ENCODE assay signal across 18 cellular contexts in the genomic region with DNA sequence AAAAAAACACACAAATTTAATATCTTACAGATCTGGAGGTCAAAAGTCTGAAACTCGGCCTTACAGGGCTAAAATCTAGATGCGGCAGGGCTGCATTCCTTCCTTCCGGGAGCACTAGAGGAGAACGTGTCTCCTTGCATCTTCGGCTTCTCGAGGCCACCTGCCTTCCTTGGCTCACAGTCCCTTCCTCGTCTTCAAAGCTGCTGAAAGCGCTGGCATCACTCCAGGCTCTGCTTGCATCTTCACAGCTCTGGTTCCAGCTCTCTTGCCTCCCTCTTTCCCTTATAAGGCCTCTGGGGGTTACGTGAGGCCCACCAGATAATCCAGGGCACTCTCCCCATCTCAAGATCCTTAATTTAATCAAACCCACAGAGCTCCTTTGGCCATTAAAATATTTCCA. TPM values are rescaled to one million over a fixed set of nuclear protein-coding genes. Genes with fewer than 3 reads are reported as not detected.
DNase-seq lines count a peak whose midpoint lies in the region; ATAC-seq, FAIRE-seq and TF ChIP-seq lines count a peak whose summit lies in the region.
"Had no signal": no experiment of that assay in that cellular context is flagged by ENCODE, and none has a peak within 500 bp of the region (broad histone marks: within the 10 kb centered on the region; RNA-seq: fewer than 3 reads in every experiment).

No MANE protein-coding gene starts in this region.

- CTCF ChIA-PET in A673 (lab: Charles Lee): interaction anchor here (0.9 to 1.2 kb wide), 2 partner anchors 9 to 30 kb away, joined by 3 to 9 read pairs; no protein-coding TSS in a partner anchor
- CTCF ChIA-PET in CD8-positive, alpha-beta T cell (lab: Charles Lee): interaction anchor here (1.1 to 3.0 kb wide), 4 partner anchors 9 to 39 kb away, joined by 3 to 20 read pairs (median 6); no protein-coding TSS in a partner anchor

- H3K27me3 ChIP-seq in A673 (replicated peaks; ENCODE audit: insufficient read depth, low read depth, low read length, poor library complexity) (no peaks in the 10 kb centered on the region), small intestine (ENCODE audit: control insufficient read depth in 2 of 2, insufficient read depth in 2 of 2, low read length in 2 of 2) (no peaks in the 10 kb centered on the region)
- no peaks in the 10 kb centered on the region for H3K27me3 ChIP-seq in CD8-positive, alpha-beta T cell (ENCODE audit: insufficient read depth, low read length)
- H3K27me3 ChIP-seq: SJCRH30 had no signal

- 68 to 73% (median 73%) methylated on average over 9 of the region's 9 CpGs for WGBS in small intestine, 3 donors

- H3K4me1 ChIP-seq in A673 (ENCODE audit: insufficient read depth, low read length, poor library complexity, severe bottlenecking) (peaks cover 40% of the 10 kb centered on the region), small intestine (ENCODE audit: control insufficient read depth in 2 of 2, insufficient read depth in 1 of 2, low read depth in 1 of 2, low read length in 1 of 2) (no peaks in the 10 kb centered on the region)
- peaks cover 49% of the 10 kb centered on the region for H3K4me1 ChIP-seq in CD8-positive, alpha-beta T cell (ENCODE audit: insufficient read depth, low read length)
- H3K4me1 ChIP-seq: SJCRH30 had no signal

- no peak for ATAC-seq in CD8-positive, alpha-beta T cell
- no peak for ATAC-seq in T-helper 17 cell
- no peak for ATAC-seq in left ventricle myocardium superior
- ATAC-seq: activated T-helper 17 cell treated with anti-CD3 and anti-CD28 coated beads, Interleukin-2, amount 50 U/mL, for 72 hours; left colon had no signal

- DNase-seq in A673 (ENCODE audit: low spot score) (peak; percentile 63), T-helper 17 cell (no peak), immature natural killer cell (no peak), NK-92 (lab: John Stamatoyannopoulos, UW; ENCODE audit: unreplicated experiment) (no peak), small intestine (no peak), left ventricle myocardium superior (no peak)
- DNase-seq in CD8-positive, alpha-beta T cell: no peak
- DNase-seq in activated T-cell treated with anti-CD3 and anti-CD28 coated beads, Interleukin-2, amount 50 U/mL, for 1 hour: no peak
- DNase-seq: activated CD4-positive, alpha-beta T cell treated with anti-CD3 and anti-CD28 coated beads, Interleukin-2, amount 50 U/mL, for 4 hours; DMS153; endodermal cell; left colon; NCI-H1092; SJCRH30 had no signal

- H3K27me3 Mint-ChIP-seq in CD8-positive, alpha-beta T cell (ENCODE audit: low read depth): no peaks in the 10 kb centered on the region
- H3K27me3 Mint-ChIP-seq in T-helper 17 cell (no peaks in the 10 kb centered on the region), immature natural killer cell (ENCODE audit: low read depth in 3 of 3) (peaks cover 4 to 11% (median 7%) of the 10 kb centered on the region in 3 donors)
- H3K27me3 Mint-ChIP-seq: activated T-helper 17 cell treated with anti-CD3 and anti-CD28 coated beads, Interleukin-2, amount 50 U/mL, for 72 hours; progenitor cell of endocrine pancreas had no signal

- H3K4me3 Mint-ChIP-seq in CD8-positive, alpha-beta T cell: no peak overlapping the region
- no peak overlapping the region for H3K4me3 Mint-ChIP-seq in T-helper 17 cell
- H3K4me3 Mint-ChIP-seq in immature natural killer cell: peak overlapping the region in 1 of 5 donors; percentile 10
- H3K4me3 Mint-ChIP-seq: endodermal cell had no signal

- H3K9me3 Mint-ChIP-seq in CD8-positive, alpha-beta T cell: no peaks in the 10 kb centered on the region
- no peaks in the 10 kb centered on the region for H3K9me3 Mint-ChIP-seq in immature natural killer cell
- H3K9me3 Mint-ChIP-seq: activated T-helper 17 cell treated with anti-CD3 and anti-CD28 coated beads, Interleukin-2, amount 50 U/mL, for 72 hours; endodermal cell had no signal

- TF ChIP-seq CTCF in A673 (conservative IDR thresholded peaks at IDR 0.05; ENCODE audit: low read depth, low read length): no peak
- TF ChIP-seq CTCF in CD8-positive, alpha-beta T cell (IDR thresholded peaks at IDR 0.05): no peak

- H3K36me3 ChIP-seq in A673 (ENCODE audit: insufficient read depth, low read length, poor library complexity, severe bottlenecking) (peaks cover 16% of the 10 kb centered on the region), small intestine (ENCODE audit: control insufficient read depth in 2 of 2, insufficient read depth in 2 of 2, low read length in 2 of 2) (no peaks in the 10 kb centered on the region)
- H3K36me3 ChIP-seq in CD8-positive, alpha-beta T cell (ENCODE audit: insufficient read depth, low read length): peaks cover 5% of the 10 kb centered on the region
- H3K36me3 ChIP-seq: SJCRH30 had no signal

- BruUV-seq in A673 (replicated peaks; lab: Mats Ljungman, UMichigan): no TSS peak

- H3K4me3 ChIP-seq in A673 (ENCODE audit: low read depth, low read length, poor library complexity, severe bottlenecking) (no peak overlapping the region), small intestine (ENCODE audit: low read depth in 1 of 2, low read length in 2 of 2) (no peak overlapping the region)
- H3K4me3 ChIP-seq in CD8-positive, alpha-beta T cell (ENCODE audit: low read depth, low read length): no peak overlapping the region
- H3K4me3 ChIP-seq: SJCRH30 had no signal

- H3K27ac Mint-ChIP-seq in CD8-positive, alpha-beta T cell: peak overlapping the region; percentile 45
- H3K27ac Mint-ChIP-seq in T-helper 17 cell (peak overlapping the region; percentile 96), immature natural killer cell (peak overlapping the region; percentile 82 to 100 (median 92))
- H3K27ac Mint-ChIP-seq: endodermal cell, progenitor cell of endocrine pancreas had no signal

- no peaks in the 10 kb centered on the region for H3K9me3 ChIP-seq in A673 (ENCODE audit: low read depth, low read length, poor library complexity, severe bottlenecking)
- no peaks in the 10 kb centered on the region for H3K9me3 ChIP-seq in CD8-positive, alpha-beta T cell (ENCODE audit: low read length)
- H3K9me3 ChIP-seq in T-helper 17 cell (ENCODE audit: control insufficient read depth, low read length, poor library complexity, severe bottlenecking): no peaks in the 10 kb centered on the region
- H3K9me3 ChIP-seq in small intestine (ENCODE audit: control insufficient read depth, low read depth): no peaks in the 10 kb centered on the region
- H3K9me3 ChIP-seq: SJCRH30 had no signal

- H3K36me3 Mint-ChIP-seq in CD8-positive, alpha-beta T cell: peaks cover 18% of the 10 kb centered on the region
- peaks cover 3% of the 10 kb centered on the region for H3K36me3 Mint-ChIP-seq in T-helper 17 cell (ENCODE audit: low read depth)
- peaks cover 0 to 4% (median 3%) of the 10 kb centered on the region in 3 donors for H3K36me3 Mint-ChIP-seq in immature natural killer cell

- intact Hi-C loops in A673 (cut with micrococcal nuclease; ENCODE audit: unreplicated experiment) (no loop called here), left ventricle myocardium superior (cut with micrococcal nuclease) (no loop called here)
- intact Hi-C loops in CD8-positive, alpha-beta T cell (cut with DNase I, micrococcal nuclease): no loop called here

- H3K4me1 Mint-ChIP-seq in CD8-positive, alpha-beta T cell (ENCODE audit: low read depth): peaks cover 54% of the 10 kb centered on the region
- H3K4me1 Mint-ChIP-seq in T-helper 17 cell: peaks cover 40% of the 10 kb centered on the region
- peaks cover 54 to 58% of the 10 kb centered on the region in 2 donors for H3K4me1 Mint-ChIP-seq in immature natural killer cell
- H3K4me1 Mint-ChIP-seq: endodermal cell had no signal

- H3K27ac ChIP-seq in A673 (ENCODE audit: low read depth, low read length, poor library complexity, severe bottlenecking): peak overlapping the region; percentile 86
- no peak overlapping the region for H3K27ac ChIP-seq in CD8-positive, alpha-beta T cell (ENCODE audit: low read depth, low read length)
- no peak overlapping the region for H3K27ac ChIP-seq in small intestine (ENCODE audit: low read depth in 1 of 2, low read length in 1 of 2)
- H3K27ac ChIP-seq: SJCRH30 had no signal

- POLR2A ChIA-PET in A673 (lab: Charles Lee; ENCODE audit: low non-redundant PET): no interaction called here
- POLR2A ChIA-PET in CD8-positive, alpha-beta T cell (lab: Charles Lee): no interaction called here

- no peak for FAIRE-seq in small intestine (lab: Jason Lieb, UNC)
- FAIRE-seq: bronchial epithelial cell, TTC549 had no signal

RNA-seq across cellular contexts. Expression of gene XRCC1, which starts 10.5 kb away (rescaled TPM):
- 69.4 and 86.0 TPM in 2 replicates for total RNA-seq in A673 (2021)
- total RNA-seq in CD8-positive, alpha-beta T cell: 10 to 100 TPM; 19.8 to 20.7 TPM
- total RNA-seq in T-helper 17 cell: 10 to 100 TPM; 37.9 to 38.9 TPM
- 10 to 100 TPM; 13.3 to 34.3 (median 15.2) TPM for polyA plus RNA-seq in immature natural killer cell
- polyA plus RNA-seq in small intestine: 10 to 100 TPM in 2 of 3 donors, 1 to 10 TPM in 1; 9.7 to 19.5 (median 12.5) TPM
- total RNA-seq in left ventricle myocardium superior: 15.7 TPM

RNA-seq across cellular contexts. Expression of gene PINLYP, which starts 10.8 kb away (rescaled TPM):
- total RNA-seq in A673 (2021) (14.3 and 15.6 TPM in 2 replicates), T-helper 17 cell (1 to 10 TPM in 1 of 2 donors, under 1 TPM in 1; 0.52 to 1.5 TPM), left ventricle myocardium superior (1.4 TPM)
- 1 to 10 TPM; 1.1 TPM for total RNA-seq in CD8-positive, alpha-beta T cell
- polyA plus RNA-seq in immature natural killer cell (1 to 10 TPM in 1 of 3 donors, under 1 TPM in 1, not detected in 1; 0.61 to 3.9 TPM), small intestine (1 to 10 TPM; 5.1 to 9.9 (median 8.3) TPM)

RNA-seq across cellular contexts. Expression of gene IRGQ, which starts 31.1 kb away (rescaled TPM):
- total RNA-seq in A673 (2021) (34.1 and 37.7 TPM in 2 replicates), T-helper 17 cell (10 to 100 TPM; 49.9 to 51.1 TPM), left ventricle myocardium superior (19.6 TPM)
- total RNA-seq in CD8-positive, alpha-beta T cell: 10 to 100 TPM; 25.5 to 26.5 TPM
- polyA plus RNA-seq in immature natural killer cell (1 to 10 TPM in 1 of 3 donors, under 1 TPM in 1, not detected in 1; 0.38 to 2.6 TPM), small intestine (1 to 10 TPM; 2.0 to 5.6 (median 2.2) TPM)

RNA-seq across cellular contexts. Expression of gene ZNF576, which starts 31.6 kb away (rescaled TPM):
- total RNA-seq in A673 (2021) (19.2 and 20.3 TPM in 2 replicates), T-helper 17 cell (10 to 100 TPM in 1 of 2 donors, 1 to 10 TPM in 1; 7.9 to 11.1 TPM), left ventricle myocardium superior (12.2 TPM)
- 1 to 10 TPM; 4.9 to 5.2 TPM for total RNA-seq in CD8-positive, alpha-beta T cell
- polyA plus RNA-seq in immature natural killer cell (10 to 100 TPM in 1 of 3 donors, 1 to 10 TPM in 2; 6.7 to 12.8 (median 7.1) TPM), small intestine (10 to 100 TPM; 14.9 to 24.2 (median 19.5) TPM)

RNA-seq across cellular contexts. Expression of gene ZNF575, which starts 31.8 kb away (rescaled TPM):
- 2.8 and 3.1 TPM in 2 replicates for total RNA-seq in A673 (2021)
- 1 to 10 TPM; 2.4 to 3.4 TPM for total RNA-seq in CD8-positive, alpha-beta T cell
- total RNA-seq in T-helper 17 cell: 1 to 10 TPM; 4.0 to 4.3 TPM
- polyA plus RNA-seq in immature natural killer cell: 1 to 10 TPM; 1.1 to 3.5 (median 1.7) TPM
- polyA plus RNA-seq in small intestine: 1 to 10 TPM; 1.1 to 2.4 (median 1.3) TPM
- 1.8 TPM for total RNA-seq in left ventricle myocardium superior
- total RNA-seq: bronchial epithelial cell, SJCRH30 had no signal

Comparison
In these comparisons a context has a peak if more than half of its experiments do, and no peak if none do; other contexts are left out.
1. H3K27ac Mint-ChIP-seq: peak in every context shown above with its lines; median percentile 96 in T-helper 17 cell; 92 in immature natural killer cell; 45 in CD8-positive, alpha-beta T cell.